In genomic region chr11:65651589-65652510, GRCh38 we compare ENCODE assay signal across 8 cellular contexts. TPM values are rescaled to one million over a fixed set of nuclear protein-coding genes. Genes with fewer than 3 reads are reported as not detected.
DNase-seq lines count a peak whose midpoint lies in the region; ATAC-seq and TF ChIP-seq lines count a peak whose summit lies in the region.

No MANE protein-coding gene starts in this region.

- DNase-seq in activated effector memory CD4-positive, alpha-beta T cell treated with anti-CD3 and anti-CD28 coated beads, Interleukin-2, amount 50 U/mL, for 16 hours = peak; percentile 64
- DNase-seq in activated effector memory CD4-positive, alpha-beta T cell treated with Interleukin-2 at 50 U/mL for 16 hours = no peak
- DNase-seq in RWPE1 (ENCODE audit: low spot score) (peak; percentile 65), myocyte (ENCODE audit: low read depth) (peak; percentile 53), NCI-H1048 (lab: John Stamatoyannopoulos, UW) (no peak)

- no peak for TF ChIP-seq CTCF in RWPE1 (conservative IDR thresholded peaks at IDR 0.05; ENCODE audit: low read depth)

- peak overlapping the region; percentile 95 for H3K27ac ChIP-seq in RWPE1

- H3K4me3 ChIP-seq in endocrine pancreas (ENCODE audit: control insufficient read depth, insufficient read depth, low read length) = no peak overlapping the region

- no peaks in the 10 kb centered on the region for H3K36me3 ChIP-seq in endocrine pancreas (ENCODE audit: control insufficient read depth, insufficient read depth, low read length)

- peak overlapping the region; percentile 80 for H3K9ac ChIP-seq in endocrine pancreas (ENCODE audit: control insufficient read depth, insufficient read depth, low read length)

- CTCF ChIA-PET in RWPE1 (lab: Yijun Ruan, JAX) = no interaction called here

- no peaks in the 10 kb centered on the region for H3K27me3 ChIP-seq in endocrine pancreas (ENCODE audit: control insufficient read depth, insufficient read depth, low read length)

- POLR2A ChIA-PET in RWPE1 (lab: Yijun Ruan, JAX; ENCODE audit: low non-redundant PET) = interaction anchor here (2.2 kb wide), 1 partner anchor 11 kb away, joined by 6 read pairs; the partner anchor contains the start of gene RELA

- H3K9me3 ChIP-seq in endocrine pancreas (ENCODE audit: control insufficient read depth, low read length) = no peaks in the 10 kb centered on the region

- no peaks in the 10 kb centered on the region for H3K4me1 ChIP-seq in endocrine pancreas (ENCODE audit: control insufficient read depth, insufficient read depth, low read length)

- ATAC-seq in GM19467 (IDR thresholded peaks at IDR 0.05; ENCODE audit: unreplicated experiment) = no peak
- no peak for ATAC-seq in GM18858 (IDR thresholded peaks at IDR 0.05; ENCODE audit: unreplicated experiment)

RNA-seq across cellular contexts. Expression of gene RELA, which starts 10.9 kb away (rescaled TPM):
- 32.8 and 37.1 TPM in 2 replicates for total RNA-seq in myocyte
- polyA plus RNA-seq in myocyte (2012) = 80.7 TPM

RNA-seq across cellular contexts. Expression of gene SIPA1, which starts 13.9 kb away (rescaled TPM):
- 19.7 and 42.6 TPM in 2 replicates for total RNA-seq in myocyte
- 14.4 TPM for polyA plus RNA-seq in myocyte (2012)

RNA-seq across cellular contexts. Expression of gene PCNX3, which starts 36.3 kb away (rescaled TPM):
- total RNA-seq in myocyte = 21.6 and 25.2 TPM in 2 replicates
- 25.6 TPM for polyA plus RNA-seq in myocyte (2012)

RNA-seq across cellular contexts. Expression of gene MAP3K11, which starts 37.8 kb away (rescaled TPM):
- total RNA-seq in myocyte = 30.9 and 32.7 TPM in 2 replicates
- polyA plus RNA-seq in myocyte (2012) = 34.9 TPM

RNA-seq across cellular contexts. Expression of gene KCNK7, which starts 56.2 kb away (rescaled TPM):
- total RNA-seq in myocyte = not detected in 2 replicates
- polyA plus RNA-seq in myocyte (2012) = 1.1 TPM

Comparison
In these comparisons a context has a peak if more than half of its experiments do, and no peak if none do; other contexts are left out.
1. DNase-seq: peak in activated effector memory CD4-positive, alpha-beta T cell treated with anti-CD3 and anti-CD28 coated beads, Interleukin-2, amount 50 U/mL, for 16 hours (single experiment), RWPE1 (single experiment) and myocyte (single experiment); none in activated effector memory CD4-positive, alpha-beta T cell treated with Interleukin-2 at 50 U/mL for 16 hours (single experiment) and NCI-H1048 (single experiment).